In the genomic region with DNA sequence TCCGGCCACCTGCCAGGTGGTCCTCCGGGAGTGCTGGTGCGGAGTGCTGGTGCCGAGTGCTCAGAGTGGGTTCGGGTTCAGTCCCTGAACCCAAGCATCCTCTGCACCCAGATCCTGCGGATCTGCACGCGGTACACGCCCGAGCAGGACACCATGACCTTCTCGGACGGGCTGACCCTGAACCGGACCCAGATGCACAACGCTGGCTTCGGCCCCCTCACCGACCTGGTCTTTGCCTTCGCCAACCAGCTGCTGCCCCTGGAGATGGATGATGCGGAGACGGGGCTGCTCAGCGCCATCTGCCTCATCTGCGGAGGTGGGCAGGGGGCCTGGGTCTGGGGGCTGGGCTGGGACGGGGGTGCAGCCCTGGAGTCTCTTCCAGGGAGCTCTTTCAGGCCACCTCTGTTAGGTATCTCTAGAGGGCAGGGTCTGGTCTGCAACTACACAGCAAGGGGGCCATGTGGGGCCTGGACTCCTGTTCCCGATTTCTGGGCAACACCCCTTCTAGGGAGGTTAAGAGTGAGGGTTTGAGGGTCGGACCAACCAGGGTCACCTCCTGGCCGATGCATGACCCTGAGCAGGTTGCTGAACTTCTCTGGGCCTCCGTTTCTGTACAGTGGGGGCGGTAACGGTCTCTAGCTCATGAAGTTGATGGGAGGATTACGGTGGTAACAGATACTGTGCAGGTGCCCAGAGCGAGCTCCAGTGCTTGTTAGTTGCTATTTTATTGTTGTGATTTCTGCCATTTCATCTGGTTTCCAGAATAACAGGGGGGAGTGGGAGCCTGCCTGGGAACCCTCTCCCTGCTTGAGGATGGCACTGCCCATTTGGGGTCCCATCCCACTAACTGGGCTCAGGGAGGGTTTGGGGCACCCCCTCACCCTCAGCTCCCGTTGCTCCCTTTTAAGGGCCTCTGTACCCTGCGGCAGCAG, we compare ENCODE assay signal across 1 cellular context.
TF ChIP-seq lines count a peak whose summit lies in the region.

No MANE protein-coding gene starts in this region.

TF ChIP-seq in GM23338, 12 proteins besides CTCF, POLR2A, EP300 and RAD21:
- TF ChIP-seq EZH2 (IDR thresholded peaks at IDR 0.05; ENCODE audit: low read depth, unreplicated experiment) (no peak), EZH2phosphoT487 (IDR thresholded peaks at IDR 0.05; ENCODE audit: unreplicated experiment) (no peak), NANOG (IDR thresholded peaks at IDR 0.05; ENCODE audit: borderline replicate concordance) (no peak), ZNF114 (CRISPR knock-in tag; IDR thresholded peaks at IDR 0.05) (no peak), STAT1 (IDR thresholded peaks at IDR 0.05; ENCODE audit: unreplicated experiment) (no peak)
- TF ChIP-seq, protein P1, sequence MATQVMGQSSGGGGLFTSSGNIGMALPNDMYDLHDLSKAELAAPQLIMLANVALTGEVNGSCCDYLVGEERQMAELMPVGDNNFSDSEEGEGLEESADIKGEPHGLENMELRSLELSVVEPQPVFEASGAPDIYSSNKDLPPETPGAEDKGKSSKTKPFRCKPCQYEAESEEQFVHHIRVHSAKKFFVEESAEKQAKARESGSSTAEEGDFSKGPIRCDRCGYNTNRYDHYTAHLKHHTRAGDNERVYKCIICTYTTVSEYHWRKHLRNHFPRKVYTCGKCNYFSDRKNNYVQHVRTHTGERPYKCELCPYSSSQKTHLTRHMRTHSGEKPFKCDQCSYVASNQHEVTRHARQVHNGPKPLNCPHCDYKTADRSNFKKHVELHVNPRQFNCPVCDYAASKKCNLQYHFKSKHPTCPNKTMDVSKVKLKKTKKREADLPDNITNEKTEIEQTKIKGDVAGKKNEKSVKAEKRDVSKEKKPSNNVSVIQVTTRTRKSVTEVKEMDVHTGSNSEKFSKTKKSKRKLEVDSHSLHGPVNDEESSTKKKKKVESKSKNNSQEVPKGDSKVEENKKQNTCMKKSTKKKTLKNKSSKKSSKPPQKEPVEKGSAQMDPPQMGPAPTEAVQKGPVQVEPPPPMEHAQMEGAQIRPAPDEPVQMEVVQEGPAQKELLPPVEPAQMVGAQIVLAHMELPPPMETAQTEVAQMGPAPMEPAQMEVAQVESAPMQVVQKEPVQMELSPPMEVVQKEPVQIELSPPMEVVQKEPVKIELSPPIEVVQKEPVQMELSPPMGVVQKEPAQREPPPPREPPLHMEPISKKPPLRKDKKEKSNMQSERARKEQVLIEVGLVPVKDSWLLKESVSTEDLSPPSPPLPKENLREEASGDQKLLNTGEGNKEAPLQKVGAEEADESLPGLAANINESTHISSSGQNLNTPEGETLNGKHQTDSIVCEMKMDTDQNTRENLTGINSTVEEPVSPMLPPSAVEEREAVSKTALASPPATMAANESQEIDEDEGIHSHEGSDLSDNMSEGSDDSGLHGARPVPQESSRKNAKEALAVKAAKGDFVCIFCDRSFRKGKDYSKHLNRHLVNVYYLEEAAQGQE (IDR thresholded peaks at IDR 0.05; ENCODE audit: unreplicated experiment), result no peak
TF ChIP-seq in GM23338: peak in this region for 0.
